In the genomic region with DNA sequence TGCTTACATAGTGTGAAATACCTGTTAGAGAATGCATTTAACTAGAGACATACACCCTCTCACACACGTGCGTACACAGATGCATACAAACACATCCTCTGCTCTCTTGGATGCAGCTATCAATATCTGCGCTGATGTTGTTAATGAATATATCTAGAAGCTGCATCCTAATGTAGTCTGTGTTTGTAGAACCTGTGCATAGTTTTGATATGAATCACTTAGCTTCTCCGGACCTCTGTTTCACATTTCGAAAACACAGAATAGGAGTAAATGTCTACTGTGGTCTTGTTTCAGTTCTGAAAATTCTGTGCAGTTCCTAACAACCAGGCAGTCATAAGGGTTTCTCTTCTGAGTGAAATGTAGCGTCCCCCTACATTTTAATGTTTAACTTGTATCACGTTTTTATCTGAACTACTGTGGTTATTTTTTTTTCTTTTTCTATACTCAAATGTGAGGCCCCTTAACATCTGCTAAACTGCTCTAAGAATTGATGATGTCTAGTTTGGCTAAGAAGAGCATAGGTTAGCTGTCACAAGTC, we compare ENCODE assay signal across 10 cellular contexts.
A peak's percentile ranks its signal among the peaks of the same experiment; 100 is the strongest.
DNase-seq lines count a peak whose midpoint lies in the region; ATAC-seq lines count a peak whose summit lies in the region.
"Had no signal": no experiment of that assay in that cellular context is flagged by ENCODE, and none has a peak within 500 bp of the region (broad histone marks: within the 10 kb centered on the region; RNA-seq: fewer than 3 reads in every experiment).

No MANE protein-coding gene starts in this region.

- DNase-seq in activated T-cell treated with anti-CD3 and anti-CD28 coated beads, Interleukin-2, amount 50 U/mL, for 72 hours, result no peak
- no peak for DNase-seq in activated T-cell treated with anti-CD3 and anti-CD28 coated beads, Interleukin-2, amount 50 U/mL, for 48 hours
- DNase-seq in activated CD8-positive, alpha-beta T cell treated with anti-CD3 and anti-CD28 coated beads, Interleukin-2, amount 10 ng/mL, durations not matched to agents 7 days and 5 days, result no peak
- no peak for DNase-seq in stimulated activated CD4-positive, alpha-beta T cell treated with anti-CD3 and anti-CD28 coated beads, Interleukin-4, amount 100 ng/mL, for 24 hours
- DNase-seq in stimulated activated naive CD4-positive, alpha-beta T cell treated with Interleukin-2 at 50 U/mL for 16 hours (lab: John Stamatoyannopoulos, UW), result no peak
- DNase-seq in middle frontal gyrus (ENCODE audit: extremely low spot score, low spot score), result no peak
- DNase-seq: NCI-H1436 treated with DMSO at 0.1 percent for 48 hours, nucleus accumbens had no signal

- peak overlapping the region; percentile 53 to 88 for H3K4me3 Mint-ChIP-seq in activated T-cell treated with anti-CD3 and anti-CD28 coated beads, Interleukin-2, amount 50 U/mL, for 72 hours
- H3K4me3 Mint-ChIP-seq in activated CD8-positive, alpha-beta T cell treated with anti-CD3 and anti-CD28 coated beads, Interleukin-2, amount 10 ng/mL, durations not matched to agents 7 days and 5 days, result no peak overlapping the region
- no peak overlapping the region for H3K4me3 Mint-ChIP-seq in stimulated activated naive CD8-positive, alpha-beta T cell treated with anti-CD3 and anti-CD28 coated beads, Interleukin-15, Interleukin-2, amounts not matched to agents 100 ng/mL and 50 ng/mL, for 24 hours

- POLR2A ChIA-PET in activated CD8-positive, alpha-beta T cell treated with anti-CD3 and anti-CD28 coated beads, Interleukin-2, amount 10 ng/mL, durations not matched to agents 7 days and 5 days (lab: Charles Lee), result interaction anchor here (2.3 kb wide), 1 partner anchor 14 kb away, joined by 7 read pairs; no protein-coding TSS in a partner anchor

- peaks cover 60% of the 10 kb centered on the region for H3K4me1 Mint-ChIP-seq in activated T-cell treated with anti-CD3 and anti-CD28 coated beads, Interleukin-2, amount 50 U/mL, for 72 hours (ENCODE audit: low read depth)
- H3K4me1 Mint-ChIP-seq in activated CD8-positive, alpha-beta T cell treated with anti-CD3 and anti-CD28 coated beads, Interleukin-2, amount 10 ng/mL, durations not matched to agents 7 days and 5 days (ENCODE audit: low read depth), result peaks cover 30% of the 10 kb centered on the region
- peaks cover 61% of the 10 kb centered on the region for H3K4me1 Mint-ChIP-seq in stimulated activated naive CD8-positive, alpha-beta T cell treated with anti-CD3 and anti-CD28 coated beads, Interleukin-15, Interleukin-2, amounts not matched to agents 100 ng/mL and 50 ng/mL, for 24 hours (ENCODE audit: low read depth)

- H3K36me3 Mint-ChIP-seq in activated T-cell treated with anti-CD3 and anti-CD28 coated beads, Interleukin-2, amount 50 U/mL, for 72 hours (ENCODE audit: insufficient read depth in 2 of 2), result peaks cover 0 to 2% of the 10 kb centered on the region in 2 donors
- peaks cover 7% of the 10 kb centered on the region for H3K36me3 Mint-ChIP-seq in activated CD8-positive, alpha-beta T cell treated with anti-CD3 and anti-CD28 coated beads, Interleukin-2, amount 10 ng/mL, durations not matched to agents 7 days and 5 days (ENCODE audit: low read depth)
- H3K36me3 Mint-ChIP-seq in stimulated activated naive CD8-positive, alpha-beta T cell treated with anti-CD3 and anti-CD28 coated beads, Interleukin-15, Interleukin-2, amounts not matched to agents 100 ng/mL and 50 ng/mL, for 24 hours (ENCODE audit: low read depth), result peaks cover 11% of the 10 kb centered on the region

- peak; percentile 93 to 94 for ATAC-seq in activated T-cell treated with anti-CD3 and anti-CD28 coated beads, Interleukin-2, amount 50 U/mL, for 72 hours (replicated peaks in 1 of 2)
- peak; percentile 96 for ATAC-seq in HG03045 (IDR thresholded peaks at IDR 0.05; ENCODE audit: unreplicated experiment)
- ATAC-seq in activated CD8-positive, alpha-beta T cell treated with anti-CD3 and anti-CD28 coated beads, Interleukin-2, amount 10 ng/mL, durations not matched to agents 7 days and 5 days, result peak; percentile 39

- H3K27me3 Mint-ChIP-seq in activated T-cell treated with anti-CD3 and anti-CD28 coated beads, Interleukin-2, amount 50 U/mL, for 72 hours (ENCODE audit: low read depth), result no peaks in the 10 kb centered on the region
- H3K27me3 Mint-ChIP-seq in activated CD8-positive, alpha-beta T cell treated with anti-CD3 and anti-CD28 coated beads, Interleukin-2, amount 10 ng/mL, durations not matched to agents 7 days and 5 days (ENCODE audit: low read depth), result no peaks in the 10 kb centered on the region
- H3K27me3 Mint-ChIP-seq in stimulated activated naive CD8-positive, alpha-beta T cell treated with anti-CD3 and anti-CD28 coated beads, Interleukin-15, Interleukin-2, amounts not matched to agents 100 ng/mL and 50 ng/mL, for 24 hours, result no peaks in the 10 kb centered on the region

- H3K9me3 Mint-ChIP-seq in activated T-cell treated with anti-CD3 and anti-CD28 coated beads, Interleukin-2, amount 50 U/mL, for 72 hours, result no peaks in the 10 kb centered on the region
- no peaks in the 10 kb centered on the region for H3K9me3 Mint-ChIP-seq in activated CD8-positive, alpha-beta T cell treated with anti-CD3 and anti-CD28 coated beads, Interleukin-2, amount 10 ng/mL, durations not matched to agents 7 days and 5 days (ENCODE audit: insufficient read depth)
- no peaks in the 10 kb centered on the region for H3K9me3 Mint-ChIP-seq in stimulated activated naive CD8-positive, alpha-beta T cell treated with anti-CD3 and anti-CD28 coated beads, Interleukin-15, Interleukin-2, amounts not matched to agents 100 ng/mL and 50 ng/mL, for 24 hours

- CTCF ChIA-PET in activated CD8-positive, alpha-beta T cell treated with anti-CD3 and anti-CD28 coated beads, Interleukin-2, amount 10 ng/mL, durations not matched to agents 7 days and 5 days (lab: Charles Lee), result interaction anchor here (1.0 to 2.3 kb wide), 5 partner anchors 10 to 115 kb away, joined by 3 to 12 read pairs (median 3); no protein-coding TSS in a partner anchor

- H3K27ac Mint-ChIP-seq in activated T-cell treated with anti-CD3 and anti-CD28 coated beads, Interleukin-2, amount 50 U/mL, for 72 hours, result peak overlapping the region; percentile 80
- H3K27ac Mint-ChIP-seq in activated CD8-positive, alpha-beta T cell treated with anti-CD3 and anti-CD28 coated beads, Interleukin-2, amount 10 ng/mL, durations not matched to agents 7 days and 5 days, result peak overlapping the region; percentile 6
- H3K27ac Mint-ChIP-seq in stimulated activated naive CD8-positive, alpha-beta T cell treated with anti-CD3 and anti-CD28 coated beads, Interleukin-15, Interleukin-2, amounts not matched to agents 100 ng/mL and 50 ng/mL, for 24 hours, result peak overlapping the region; percentile 74

Comparison
In these comparisons a context has a peak if more than half of its experiments do, and no peak if none do; other contexts are left out.
1. ATAC-seq: peak in every context shown above with its lines; median percentile 96 in HG03045; 94 in activated T-cell treated with anti-CD3 and anti-CD28 coated beads, Interleukin-2, amount 50 U/mL, for 72 hours; 39 in activated CD8-positive, alpha-beta T cell treated with anti-CD3 and anti-CD28 coated beads, Interleukin-2, amount 10 ng/mL, durations not matched to agents 7 days and 5 days.
2. H3K27ac Mint-ChIP-seq: peak in every context shown above with its lines; median percentile 80 in activated T-cell treated with anti-CD3 and anti-CD28 coated beads, Interleukin-2, amount 50 U/mL, for 72 hours; 74 in stimulated activated naive CD8-positive, alpha-beta T cell treated with anti-CD3 and anti-CD28 coated beads, Interleukin-15, Interleukin-2, amounts not matched to agents 100 ng/mL and 50 ng/mL, for 24 hours; 6 in activated CD8-positive, alpha-beta T cell treated with anti-CD3 and anti-CD28 coated beads, Interleukin-2, amount 10 ng/mL, durations not matched to agents 7 days and 5 days.
3. H3K4me3 Mint-ChIP-seq: peak in activated T-cell treated with anti-CD3 and anti-CD28 coated beads, Interleukin-2, amount 50 U/mL, for 72 hours (2 of 2); none in activated CD8-positive, alpha-beta T cell treated with anti-CD3 and anti-CD28 coated beads, Interleukin-2, amount 10 ng/mL, durations not matched to agents 7 days and 5 days (single experiment) and stimulated activated naive CD8-positive, alpha-beta T cell treated with anti-CD3 and anti-CD28 coated beads, Interleukin-15, Interleukin-2, amounts not matched to agents 100 ng/mL and 50 ng/mL, for 24 hours (single experiment).